ENCODE assay signal across 1 cellular context in the genomic region with DNA sequence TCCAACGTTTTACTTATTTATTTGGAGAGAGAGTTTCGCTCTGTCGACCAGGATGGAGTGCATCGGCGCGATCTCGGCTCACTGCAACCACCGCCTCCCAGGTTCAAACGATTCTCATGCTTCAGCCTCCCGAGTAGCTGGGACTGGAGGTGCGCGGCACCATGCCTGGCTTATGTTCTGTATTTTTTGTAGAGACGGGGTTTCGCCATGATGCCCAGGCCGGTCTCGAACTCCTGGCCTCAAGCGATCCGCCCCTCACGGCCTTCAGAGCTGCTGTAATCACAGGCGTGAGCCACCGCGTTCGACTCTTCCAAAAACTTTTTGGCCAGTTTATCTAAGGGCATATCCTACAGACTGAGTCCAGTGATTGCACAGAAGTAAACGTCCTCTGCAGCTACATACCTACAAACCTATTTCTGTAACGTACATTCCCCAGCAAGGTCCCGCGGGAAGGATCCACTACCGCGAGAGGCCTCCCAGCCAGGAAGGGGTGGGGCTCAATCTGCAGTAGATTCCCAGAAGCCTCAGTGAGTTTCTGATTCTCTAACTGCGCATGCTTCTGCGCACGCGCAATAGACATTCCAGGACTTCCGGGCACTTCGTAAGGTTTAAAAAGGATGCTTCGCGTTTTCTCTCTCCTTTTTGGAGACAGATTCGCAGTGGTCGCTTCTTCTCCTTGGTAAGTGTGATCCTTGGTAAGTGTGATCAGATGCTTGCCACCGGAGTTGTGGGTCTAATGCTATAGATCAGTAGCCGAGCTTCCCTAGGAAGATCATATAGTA.
TF ChIP-seq lines count a peak whose summit lies in the region.

A gene with protein sequence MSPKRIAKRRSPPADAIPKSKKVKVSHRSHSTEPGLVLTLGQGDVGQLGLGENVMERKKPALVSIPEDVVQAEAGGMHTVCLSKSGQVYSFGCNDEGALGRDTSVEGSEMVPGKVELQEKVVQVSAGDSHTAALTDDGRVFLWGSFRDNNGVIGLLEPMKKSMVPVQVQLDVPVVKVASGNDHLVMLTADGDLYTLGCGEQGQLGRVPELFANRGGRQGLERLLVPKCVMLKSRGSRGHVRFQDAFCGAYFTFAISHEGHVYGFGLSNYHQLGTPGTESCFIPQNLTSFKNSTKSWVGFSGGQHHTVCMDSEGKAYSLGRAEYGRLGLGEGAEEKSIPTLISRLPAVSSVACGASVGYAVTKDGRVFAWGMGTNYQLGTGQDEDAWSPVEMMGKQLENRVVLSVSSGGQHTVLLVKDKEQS (plus strand): TSS at position 638 of the 782 bp plus-strand sequence. CDS start 23,824 bp downstream, outside the sequence.

TF ChIP-seq in HEK293, 187 proteins besides CTCF, POLR2A, EP300 and RAD21 (continued from another document and continues in another):
- TF ChIP-seq ZNF335 (tag by site-specific recombination; conservative IDR thresholded peaks at IDR 0.05) (0 out of 2 replicates have a peak, but pooled peaks have one; percentile 68), ZNF24 (tag by site-specific recombination; IDR thresholded peaks at IDR 0.05) (0 out of 2 replicates have a peak, but pooled peaks have one; percentile 26), KLF1 (tag by site-specific recombination; IDR thresholded peaks at IDR 0.05) (peak; percentile 6; the same call in 1 of the 2 replicates), ZNF16 (tag by site-specific recombination; IDR thresholded peaks at IDR 0.05; ENCODE audit: low read depth) (no peak), ZBTB1 (tag by site-specific recombination; IDR thresholded peaks at IDR 0.05) (no peak), ZNF777 (tag by site-specific recombination; IDR thresholded peaks at IDR 0.05; ENCODE audit: borderline replicate concordance) (no peak), GLI4 (tag by site-specific recombination; IDR thresholded peaks at IDR 0.05) (no peak), ZNF239 (tag by site-specific recombination; IDR thresholded peaks at IDR 0.05) (no peak), ZNF514 (tag by site-specific recombination; IDR thresholded peaks at IDR 0.05) (no peak), ZNF175 (tag by site-specific recombination; IDR thresholded peaks at IDR 0.05) (no peak), ZNF202 (tag by site-specific recombination; IDR thresholded peaks at IDR 0.05; ENCODE audit: borderline replicate concordance) (no peak), IKZF3 (tag by site-specific recombination; IDR thresholded peaks at IDR 0.05) (no peak), ZBTB48 (tag by site-specific recombination; IDR thresholded peaks at IDR 0.05) (peak; percentile 66), ZNF248 (tag by site-specific recombination; IDR thresholded peaks at IDR 0.05) (no peak), ZFP37 (tag by site-specific recombination; IDR thresholded peaks at IDR 0.05) (peak; percentile 79), ZNF169 (tag by site-specific recombination; IDR thresholded peaks at IDR 0.05) (no peak), ZNF626 (tag by site-specific recombination; IDR thresholded peaks at IDR 0.05) (no peak), HOXC10 (CRISPR knock-in tag; IDR thresholded peaks at IDR 0.05) (no peak)
- TF ChIP-seq, protein P1, sequence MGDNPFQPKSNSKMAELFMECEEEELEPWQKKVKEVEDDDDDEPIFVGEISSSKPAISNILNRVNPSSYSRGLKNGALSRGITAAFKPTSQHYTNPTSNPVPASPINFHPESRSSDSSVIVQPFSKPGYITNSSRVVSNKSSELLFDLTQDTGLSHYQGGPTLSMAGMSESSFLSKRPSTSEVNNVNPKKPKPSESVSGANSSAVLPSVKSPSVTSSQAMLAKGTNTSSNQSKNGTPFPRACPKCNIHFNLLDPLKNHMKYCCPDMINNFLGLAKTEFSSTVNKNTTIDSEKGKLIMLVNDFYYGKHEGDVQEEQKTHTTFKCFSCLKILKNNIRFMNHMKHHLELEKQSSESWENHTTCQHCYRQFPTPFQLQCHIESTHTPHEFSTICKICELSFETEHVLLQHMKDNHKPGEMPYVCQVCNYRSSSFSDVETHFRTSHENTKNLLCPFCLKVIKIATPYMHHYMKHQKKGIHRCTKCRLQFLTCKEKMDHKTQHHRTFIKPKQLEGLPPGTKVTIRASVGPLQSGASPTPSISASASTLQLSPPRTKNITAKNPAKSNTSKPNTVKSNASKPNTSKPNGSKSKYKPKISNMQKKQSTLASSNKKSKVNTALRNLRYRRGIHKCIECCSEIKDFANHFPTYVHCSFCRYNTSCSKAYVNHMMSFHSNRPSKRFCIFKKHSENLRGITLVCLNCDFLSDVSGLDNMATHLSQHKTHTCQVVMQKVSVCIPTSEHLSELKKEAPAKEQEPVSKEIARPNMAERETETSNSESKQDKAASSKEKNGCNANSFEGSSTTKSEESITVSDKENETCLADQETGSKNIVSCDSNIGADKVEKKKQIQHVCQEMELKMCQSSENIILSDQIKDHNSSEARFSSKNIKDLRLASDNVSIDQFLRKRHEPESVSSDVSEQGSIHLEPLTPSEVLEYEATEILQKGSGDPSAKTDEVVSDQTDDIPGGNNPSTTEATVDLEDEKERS (tag by site-specific recombination; IDR thresholded peaks at IDR 0.05) = no peak
- TF ChIP-seq, protein P2, sequence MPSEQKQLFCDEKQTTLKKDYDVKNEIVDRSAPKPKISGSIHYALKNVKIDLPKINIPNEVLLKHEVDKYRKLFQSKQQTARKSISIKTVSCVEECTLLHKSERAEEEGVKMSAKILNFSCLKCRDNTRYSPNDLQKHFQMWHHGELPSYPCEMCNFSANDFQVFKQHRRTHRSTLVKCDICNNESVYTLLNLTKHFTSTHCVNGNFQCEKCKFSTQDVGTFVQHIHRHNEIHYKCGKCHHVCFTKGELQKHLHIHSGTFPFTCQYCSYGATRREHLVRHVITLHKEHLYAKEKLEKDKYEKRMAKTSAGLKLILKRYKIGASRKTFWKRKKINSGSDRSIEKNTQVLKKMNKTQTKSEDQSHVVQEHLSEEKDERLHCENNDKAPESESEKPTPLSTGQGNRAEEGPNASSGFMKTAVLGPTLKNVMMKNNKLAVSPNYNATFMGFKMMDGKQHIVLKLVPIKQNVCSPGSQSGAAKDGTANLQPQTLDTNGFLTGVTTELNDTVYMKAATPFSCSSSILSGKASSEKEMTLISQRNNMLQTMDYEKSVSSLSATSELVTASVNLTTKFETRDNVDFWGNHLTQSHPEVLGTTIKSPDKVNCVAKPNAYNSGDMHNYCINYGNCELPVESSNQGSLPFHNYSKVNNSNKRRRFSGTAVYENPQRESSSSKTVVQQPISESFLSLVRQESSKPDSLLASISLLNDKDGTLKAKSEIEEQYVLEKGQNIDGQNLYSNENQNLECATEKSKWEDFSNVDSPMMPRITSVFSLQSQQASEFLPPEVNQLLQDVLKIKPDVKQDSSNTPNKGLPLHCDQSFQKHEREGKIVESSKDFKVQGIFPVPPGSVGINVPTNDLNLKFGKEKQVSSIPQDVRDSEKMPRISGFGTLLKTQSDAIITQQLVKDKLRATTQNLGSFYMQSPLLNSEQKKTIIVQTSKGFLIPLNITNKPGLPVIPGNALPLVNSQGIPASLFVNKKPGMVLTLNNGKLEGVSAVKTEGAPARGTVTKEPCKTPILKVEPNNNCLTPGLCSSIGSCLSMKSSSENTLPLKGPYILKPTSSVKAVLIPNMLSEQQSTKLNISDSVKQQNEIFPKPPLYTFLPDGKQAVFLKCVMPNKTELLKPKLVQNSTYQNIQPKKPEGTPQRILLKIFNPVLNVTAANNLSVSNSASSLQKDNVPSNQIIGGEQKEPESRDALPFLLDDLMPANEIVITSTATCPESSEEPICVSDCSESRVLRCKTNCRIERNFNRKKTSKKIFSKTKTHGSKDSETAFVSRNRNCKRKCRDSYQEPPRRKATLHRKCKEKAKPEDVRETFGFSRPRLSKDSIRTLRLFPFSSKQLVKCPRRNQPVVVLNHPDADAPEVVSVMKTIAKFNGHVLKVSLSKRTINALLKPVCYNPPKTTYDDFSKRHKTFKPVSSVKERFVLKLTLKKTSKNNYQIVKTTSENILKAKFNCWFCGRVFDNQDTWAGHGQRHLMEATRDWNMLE (tag by site-specific recombination; conservative IDR thresholded peaks at IDR 0.05; ENCODE audit: low read depth) = 0 out of 2 replicates have a peak, but pooled peaks have one; percentile 30
- TF ChIP-seq, protein P3, sequence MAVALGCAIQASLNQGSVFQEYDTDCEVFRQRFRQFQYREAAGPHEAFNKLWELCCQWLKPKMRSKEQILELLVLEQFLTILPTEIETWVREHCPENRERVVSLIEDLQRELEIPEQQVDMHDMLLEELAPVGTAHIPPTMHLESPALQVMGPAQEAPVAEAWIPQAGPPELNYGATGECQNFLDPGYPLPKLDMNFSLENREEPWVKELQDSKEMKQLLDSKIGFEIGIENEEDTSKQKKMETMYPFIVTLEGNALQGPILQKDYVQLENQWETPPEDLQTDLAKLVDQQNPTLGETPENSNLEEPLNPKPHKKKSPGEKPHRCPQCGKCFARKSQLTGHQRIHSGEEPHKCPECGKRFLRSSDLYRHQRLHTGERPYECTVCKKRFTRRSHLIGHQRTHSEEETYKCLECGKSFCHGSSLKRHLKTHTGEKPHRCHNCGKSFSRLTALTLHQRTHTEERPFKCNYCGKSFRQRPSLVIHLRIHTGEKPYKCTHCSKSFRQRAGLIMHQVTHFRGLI (tag by site-specific recombination; IDR thresholded peaks at IDR 0.05) = no peak
- TF ChIP-seq, protein P4, sequence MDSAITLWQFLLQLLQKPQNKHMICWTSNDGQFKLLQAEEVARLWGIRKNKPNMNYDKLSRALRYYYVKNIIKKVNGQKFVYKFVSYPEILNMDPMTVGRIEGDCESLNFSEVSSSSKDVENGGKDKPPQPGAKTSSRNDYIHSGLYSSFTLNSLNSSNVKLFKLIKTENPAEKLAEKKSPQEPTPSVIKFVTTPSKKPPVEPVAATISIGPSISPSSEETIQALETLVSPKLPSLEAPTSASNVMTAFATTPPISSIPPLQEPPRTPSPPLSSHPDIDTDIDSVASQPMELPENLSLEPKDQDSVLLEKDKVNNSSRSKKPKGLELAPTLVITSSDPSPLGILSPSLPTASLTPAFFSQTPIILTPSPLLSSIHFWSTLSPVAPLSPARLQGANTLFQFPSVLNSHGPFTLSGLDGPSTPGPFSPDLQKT (IDR thresholded peaks at IDR 0.05; ENCODE audit: borderline replicate concordance, low read depth, low read length) = no peak
- TF ChIP-seq, protein P5, sequence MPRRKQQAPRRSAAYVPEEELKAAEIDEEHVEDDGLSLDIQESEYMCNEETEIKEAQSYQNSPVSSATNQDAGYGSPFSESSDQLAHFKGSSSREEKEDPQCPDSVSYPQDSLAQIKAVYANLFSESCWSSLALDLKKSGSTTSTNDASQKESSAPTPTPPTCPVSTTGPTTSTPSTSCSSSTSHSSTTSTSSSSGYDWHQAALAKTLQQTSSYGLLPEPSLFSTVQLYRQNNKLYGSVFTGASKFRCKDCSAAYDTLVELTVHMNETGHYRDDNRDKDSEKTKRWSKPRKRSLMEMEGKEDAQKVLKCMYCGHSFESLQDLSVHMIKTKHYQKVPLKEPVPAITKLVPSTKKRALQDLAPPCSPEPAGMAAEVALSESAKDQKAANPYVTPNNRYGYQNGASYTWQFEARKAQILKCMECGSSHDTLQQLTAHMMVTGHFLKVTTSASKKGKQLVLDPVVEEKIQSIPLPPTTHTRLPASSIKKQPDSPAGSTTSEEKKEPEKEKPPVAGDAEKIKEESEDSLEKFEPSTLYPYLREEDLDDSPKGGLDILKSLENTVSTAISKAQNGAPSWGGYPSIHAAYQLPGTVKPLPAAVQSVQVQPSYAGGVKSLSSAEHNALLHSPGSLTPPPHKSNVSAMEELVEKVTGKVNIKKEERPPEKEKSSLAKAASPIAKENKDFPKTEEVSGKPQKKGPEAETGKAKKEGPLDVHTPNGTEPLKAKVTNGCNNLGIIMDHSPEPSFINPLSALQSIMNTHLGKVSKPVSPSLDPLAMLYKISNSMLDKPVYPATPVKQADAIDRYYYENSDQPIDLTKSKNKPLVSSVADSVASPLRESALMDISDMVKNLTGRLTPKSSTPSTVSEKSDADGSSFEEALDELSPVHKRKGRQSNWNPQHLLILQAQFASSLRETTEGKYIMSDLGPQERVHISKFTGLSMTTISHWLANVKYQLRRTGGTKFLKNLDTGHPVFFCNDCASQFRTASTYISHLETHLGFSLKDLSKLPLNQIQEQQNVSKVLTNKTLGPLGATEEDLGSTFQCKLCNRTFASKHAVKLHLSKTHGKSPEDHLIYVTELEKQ (tag by site-specific recombination; IDR thresholded peaks at IDR 0.05; ENCODE audit: borderline replicate concordance) = no peak
- TF ChIP-seq, protein P6, sequence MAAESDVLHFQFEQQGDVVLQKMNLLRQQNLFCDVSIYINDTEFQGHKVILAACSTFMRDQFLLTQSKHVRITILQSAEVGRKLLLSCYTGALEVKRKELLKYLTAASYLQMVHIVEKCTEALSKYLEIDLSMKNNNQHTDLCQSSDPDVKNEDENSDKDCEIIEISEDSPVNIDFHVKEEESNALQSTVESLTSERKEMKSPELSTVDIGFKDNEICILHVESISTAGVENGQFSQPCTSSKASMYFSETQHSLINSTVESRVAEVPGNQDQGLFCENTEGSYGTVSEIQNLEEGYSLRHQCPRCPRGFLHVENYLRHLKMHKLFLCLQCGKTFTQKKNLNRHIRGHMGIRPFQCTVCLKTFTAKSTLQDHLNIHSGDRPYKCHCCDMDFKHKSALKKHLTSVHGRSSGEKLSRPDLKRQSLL (tag by site-specific recombination; IDR thresholded peaks at IDR 0.05) = no peak
- TF ChIP-seq, protein P7, sequence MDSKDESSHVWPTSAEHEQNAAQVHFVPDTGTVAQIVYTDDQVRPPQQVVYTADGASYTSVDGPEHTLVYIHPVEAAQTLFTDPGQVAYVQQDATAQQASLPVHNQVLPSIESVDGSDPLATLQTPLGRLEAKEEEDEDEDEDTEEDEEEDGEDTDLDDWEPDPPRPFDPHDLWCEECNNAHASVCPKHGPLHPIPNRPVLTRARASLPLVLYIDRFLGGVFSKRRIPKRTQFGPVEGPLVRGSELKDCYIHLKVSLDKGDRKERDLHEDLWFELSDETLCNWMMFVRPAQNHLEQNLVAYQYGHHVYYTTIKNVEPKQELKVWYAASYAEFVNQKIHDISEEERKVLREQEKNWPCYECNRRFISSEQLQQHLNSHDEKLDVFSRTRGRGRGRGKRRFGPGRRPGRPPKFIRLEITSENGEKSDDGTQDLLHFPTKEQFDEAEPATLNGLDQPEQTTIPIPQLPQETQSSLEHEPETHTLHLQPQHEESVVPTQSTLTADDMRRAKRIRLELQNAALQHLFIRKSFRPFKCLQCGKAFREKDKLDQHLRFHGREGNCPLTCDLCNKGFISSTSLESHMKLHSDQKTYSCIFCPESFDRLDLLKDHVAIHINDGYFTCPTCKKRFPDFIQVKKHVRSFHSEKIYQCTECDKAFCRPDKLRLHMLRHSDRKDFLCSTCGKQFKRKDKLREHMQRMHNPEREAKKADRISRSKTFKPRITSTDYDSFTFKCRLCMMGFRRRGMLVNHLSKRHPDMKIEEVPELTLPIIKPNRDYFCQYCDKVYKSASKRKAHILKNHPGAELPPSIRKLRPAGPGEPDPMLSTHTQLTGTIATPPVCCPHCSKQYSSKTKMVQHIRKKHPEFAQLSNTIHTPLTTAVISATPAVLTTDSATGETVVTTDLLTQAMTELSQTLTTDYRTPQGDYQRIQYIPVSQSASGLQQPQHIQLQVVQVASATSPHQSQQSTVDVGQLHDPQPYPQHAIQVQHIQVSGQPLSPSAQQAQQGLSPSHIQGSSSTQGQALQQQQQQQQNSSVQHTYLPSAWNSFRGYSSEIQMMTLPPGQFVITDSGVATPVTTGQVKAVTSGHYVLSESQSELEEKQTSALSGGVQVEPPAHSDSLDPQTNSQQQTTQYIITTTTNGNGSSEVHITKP (tag by site-specific recombination; IDR thresholded peaks at IDR 0.05) = peak; percentile 69
- TF ChIP-seq, protein P8, sequence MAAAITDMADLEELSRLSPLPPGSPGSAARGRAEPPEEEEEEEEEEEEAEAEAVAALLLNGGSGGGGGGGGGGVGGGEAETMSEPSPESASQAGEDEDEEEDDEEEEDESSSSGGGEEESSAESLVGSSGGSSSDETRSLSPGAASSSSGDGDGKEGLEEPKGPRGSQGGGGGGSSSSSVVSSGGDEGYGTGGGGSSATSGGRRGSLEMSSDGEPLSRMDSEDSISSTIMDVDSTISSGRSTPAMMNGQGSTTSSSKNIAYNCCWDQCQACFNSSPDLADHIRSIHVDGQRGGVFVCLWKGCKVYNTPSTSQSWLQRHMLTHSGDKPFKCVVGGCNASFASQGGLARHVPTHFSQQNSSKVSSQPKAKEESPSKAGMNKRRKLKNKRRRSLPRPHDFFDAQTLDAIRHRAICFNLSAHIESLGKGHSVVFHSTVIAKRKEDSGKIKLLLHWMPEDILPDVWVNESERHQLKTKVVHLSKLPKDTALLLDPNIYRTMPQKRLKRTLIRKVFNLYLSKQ (tag by site-specific recombination; IDR thresholded peaks at IDR 0.05; ENCODE audit: borderline replicate concordance) = no peak
